Comparison of ENCODE assay signal across 1 cellular context in the genomic region with DNA sequence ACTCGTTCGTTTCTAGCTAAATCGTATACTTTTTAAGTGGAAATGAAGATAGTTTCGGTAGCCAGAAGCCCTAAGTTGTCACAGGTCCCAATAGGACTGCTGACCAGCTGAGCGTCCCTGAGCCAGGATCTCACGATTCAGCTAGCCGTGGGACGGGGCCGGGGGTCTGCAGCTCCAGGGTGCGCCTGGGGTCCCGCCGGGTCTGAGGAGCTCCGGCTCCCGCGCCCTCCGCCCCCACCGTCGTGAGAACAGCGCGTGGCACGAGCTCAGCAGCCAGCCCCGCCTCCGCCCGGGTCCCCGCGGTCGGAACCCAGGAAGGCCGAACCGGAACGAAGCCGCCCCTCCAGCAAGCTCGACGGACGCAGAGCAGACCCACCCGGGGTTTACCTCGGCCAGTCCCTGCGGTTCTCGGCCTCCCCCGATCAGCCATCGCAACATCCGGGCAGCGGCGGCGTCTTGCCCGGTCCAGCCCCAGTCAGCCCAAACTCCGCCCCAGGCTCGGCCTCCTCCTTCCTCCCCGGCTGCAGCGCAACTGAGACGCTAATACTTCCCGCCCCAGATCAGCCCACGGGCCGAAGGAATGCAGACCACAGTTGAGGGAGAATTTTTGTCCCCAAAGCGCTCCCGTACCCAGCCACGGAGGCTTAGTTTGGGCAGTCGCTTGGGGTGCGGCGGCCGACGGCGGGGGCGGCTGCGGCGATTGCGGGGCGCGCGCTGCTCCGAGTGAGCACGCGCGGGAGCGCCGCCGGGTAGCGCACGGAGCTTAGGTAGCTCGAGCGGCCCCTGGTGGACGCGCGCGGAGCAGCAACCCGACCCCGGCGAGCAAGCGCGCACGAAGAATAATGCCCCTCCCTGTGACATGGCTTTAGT.
A peak's percentile ranks its signal among the peaks of the same experiment; 100 is the strongest.
TF ChIP-seq lines count a peak whose summit lies in the region.

Gene WDR41, minus strand, starts transcription at position 534 of the 870 bp plus-strand sequence. Its CDS starts 96 bp downstream, at position 438.

TF ChIP-seq in HEK293, 187 proteins besides CTCF, POLR2A, EP300 and RAD21 (continued from another document and continues in another):
- peak; percentile 23; the same call in 1 of the 2 replicates for TF ChIP-seq ZNF654 (tag by site-specific recombination; IDR thresholded peaks at IDR 0.05; ENCODE audit: low read depth)
- TF ChIP-seq ZIC2 (tag by site-specific recombination; IDR thresholded peaks at IDR 0.05): peak; percentile 49
- TF ChIP-seq ZNF518A (tag by site-specific recombination; conservative IDR thresholded peaks at IDR 0.05; ENCODE audit: low read depth): no peak
- TF ChIP-seq TCF7L2 (IDR thresholded peaks at IDR 0.05; ENCODE audit: borderline replicate concordance, low read depth, low read length): no peak
- TF ChIP-seq ZNF138 (tag by site-specific recombination; IDR thresholded peaks at IDR 0.05; ENCODE audit: borderline replicate concordance): no peak
- peak; percentile 94 for TF ChIP-seq ZBTB26 (tag by site-specific recombination; optimal IDR thresholded peaks at IDR 0.05)
- TF ChIP-seq ZNF341 (tag by site-specific recombination; IDR thresholded peaks at IDR 0.05; ENCODE audit: low read depth): peak; percentile 93
- TF ChIP-seq ZBTB49 (tag by site-specific recombination; IDR thresholded peaks at IDR 0.05; ENCODE audit: low read depth): no peak
- TF ChIP-seq ZNF239 (tag by site-specific recombination; IDR thresholded peaks at IDR 0.05): 0 out of 2 replicates have a peak, but pooled peaks have one; percentile 12
- peak; percentile 58; the same call in 1 of the 2 replicates for TF ChIP-seq ZNF24 (tag by site-specific recombination; IDR thresholded peaks at IDR 0.05)
- TF ChIP-seq ZNF140 (tag by site-specific recombination; IDR thresholded peaks at IDR 0.05): no peak
- no peak for TF ChIP-seq ZNF548 (tag by site-specific recombination; IDR thresholded peaks at IDR 0.05)
- TF ChIP-seq ZNF629 (tag by site-specific recombination; IDR thresholded peaks at IDR 0.05): peak; percentile 44; the same call in 1 of the 2 replicates
- peak; percentile 97 for TF ChIP-seq ZBTB17 (tag by site-specific recombination; IDR thresholded peaks at IDR 0.05)
- peak; percentile 75 for TF ChIP-seq SP3 (tag by site-specific recombination; IDR thresholded peaks at IDR 0.05)
- TF ChIP-seq ZNF221 (tag by site-specific recombination; IDR thresholded peaks at IDR 0.05; ENCODE audit: borderline replicate concordance): no peak
- peak; percentile 19; the same call in 1 of the 2 replicates for TF ChIP-seq ZNF10 (tag by site-specific recombination; IDR thresholded peaks at IDR 0.05)
- TF ChIP-seq ZNF280D (tag by site-specific recombination; IDR thresholded peaks at IDR 0.05): no peak
- TF ChIP-seq, protein P1, sequence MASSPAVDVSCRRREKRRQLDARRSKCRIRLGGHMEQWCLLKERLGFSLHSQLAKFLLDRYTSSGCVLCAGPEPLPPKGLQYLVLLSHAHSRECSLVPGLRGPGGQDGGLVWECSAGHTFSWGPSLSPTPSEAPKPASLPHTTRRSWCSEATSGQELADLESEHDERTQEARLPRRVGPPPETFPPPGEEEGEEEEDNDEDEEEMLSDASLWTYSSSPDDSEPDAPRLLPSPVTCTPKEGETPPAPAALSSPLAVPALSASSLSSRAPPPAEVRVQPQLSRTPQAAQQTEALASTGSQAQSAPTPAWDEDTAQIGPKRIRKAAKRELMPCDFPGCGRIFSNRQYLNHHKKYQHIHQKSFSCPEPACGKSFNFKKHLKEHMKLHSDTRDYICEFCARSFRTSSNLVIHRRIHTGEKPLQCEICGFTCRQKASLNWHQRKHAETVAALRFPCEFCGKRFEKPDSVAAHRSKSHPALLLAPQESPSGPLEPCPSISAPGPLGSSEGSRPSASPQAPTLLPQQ (tag by site-specific recombination; IDR thresholded peaks at IDR 0.05): peak; percentile 66; the same call in 1 of the 2 replicates
- no peak for TF ChIP-seq ZNF623 (tag by site-specific recombination; IDR thresholded peaks at IDR 0.05)
- TF ChIP-seq GLIS1 (tag by site-specific recombination; IDR thresholded peaks at IDR 0.05): peak; percentile 28; the same call in 1 of the 2 replicates
- TF ChIP-seq ZNF777 (tag by site-specific recombination; IDR thresholded peaks at IDR 0.05; ENCODE audit: borderline replicate concordance): peak; percentile 93; the same call in 1 of the 2 replicates
- peak; percentile 62 for TF ChIP-seq PRDM10 (tag by site-specific recombination; IDR thresholded peaks at IDR 0.05)
- TF ChIP-seq RBAK (tag by site-specific recombination; IDR thresholded peaks at IDR 0.05): no peak
- TF ChIP-seq ZNF560 (tag by site-specific recombination; IDR thresholded peaks at IDR 0.05; ENCODE audit: borderline replicate concordance): no peak
- no peak for TF ChIP-seq ZNF214 (tag by site-specific recombination; IDR thresholded peaks at IDR 0.05; ENCODE audit: borderline replicate concordance)
- TF ChIP-seq ZNF174 (tag by site-specific recombination; IDR thresholded peaks at IDR 0.05): no peak
- no peak for TF ChIP-seq ATF2 (tag by site-specific recombination; IDR thresholded peaks at IDR 0.05; ENCODE audit: low read depth)
- peak; percentile 61; the same call in 1 of the 2 replicates for TF ChIP-seq KLF9 (tag by site-specific recombination; IDR thresholded peaks at IDR 0.05; ENCODE audit: low read depth)
